25 cellular contexts compared by ENCODE assay signal in genomic region chr14:88882236-88882635, GRCh38.
"Had no signal": no experiment of that assay in that cellular context is flagged by ENCODE, and none has a peak within 500 bp of the region (broad histone marks: within the 10 kb centered on the region; RNA-seq: fewer than 3 reads in every experiment).

No MANE protein-coding gene starts in this region.

- H3K4me3 ChIP-seq: dorsolateral prefrontal cortex, lower lobe of right lung, stomach, testis, tibial artery, upper lobe of right lung, vagina had no signal

- H3K4me3 Mint-ChIP-seq: nephron progenitor cell; stimulated activated effector memory CD8-positive, alpha-beta T cell treated with anti-CD3 and anti-CD28 coated beads, Interleukin-12 subunit alpha, Interleukin-12 subunit beta, amount 100 ng/mL, for 72 hours had no signal

- H3K27me3 ChIP-seq: dorsolateral prefrontal cortex, stomach, testis, tibial artery, upper lobe of right lung, vagina had no signal

- H3K4me1 ChIP-seq: lower lobe of right lung, stomach, testis, tibial artery, upper lobe of right lung, vagina had no signal

- DNase-seq: cerebellar nuclear complex; dorsolateral prefrontal cortex; effector CD4-positive, alpha-beta T cell; hypothalamus; kidney glomerular epithelial cell; left ventricle myocardium superior; lower lobe of right lung; naive thymus-derived CD8-positive, alpha-beta T cell; nephron progenitor cell; nucleus accumbens; posterior cingulate gyrus; retina; stimulated activated CD4-positive, alpha-beta T cell treated with anti-CD3 and anti-CD28 coated beads, Interleukin-2, amount 100 ng/mL, for 24 hours; stimulated activated CD4-positive, alpha-beta T cell treated with anti-CD3 and anti-CD28 coated beads, Interleukin-4, amount 100 ng/mL, for 24 hours; stimulated activated naive CD4-positive, alpha-beta T cell treated with Interleukin-2 at 50 U/mL for 16 hours; stomach; testis; tibial artery; upper lobe of right lung had no signal

- H3K4me1 Mint-ChIP-seq: nephron progenitor cell; stimulated activated effector memory CD8-positive, alpha-beta T cell treated with anti-CD3 and anti-CD28 coated beads, Interleukin-12 subunit alpha, Interleukin-12 subunit beta, amount 100 ng/mL, for 72 hours had no signal

- H3K9me3 ChIP-seq: testis, tibial artery, upper lobe of right lung, vagina had no signal

- H3K27ac ChIP-seq: dorsolateral prefrontal cortex, lower lobe of right lung, stomach, testis, tibial artery, upper lobe of right lung, vagina had no signal

- ATAC-seq: left ventricle myocardium superior; lower lobe of right lung; naive thymus-derived CD8-positive, alpha-beta T cell; sciatic nerve; stimulated activated effector memory CD8-positive, alpha-beta T cell treated with anti-CD3 and anti-CD28 coated beads, Interleukin-12 subunit alpha, Interleukin-12 subunit beta, amount 100 ng/mL, for 72 hours; upper lobe of right lung had no signal

- FAIRE-seq: colon, frontal cortex, islet of Langerhans had no signal

- H3K36me3 Mint-ChIP-seq: stimulated activated effector memory CD8-positive, alpha-beta T cell treated with anti-CD3 and anti-CD28 coated beads, Interleukin-12 subunit alpha, Interleukin-12 subunit beta, amount 100 ng/mL, for 72 hours had no signal

- H3K27ac Mint-ChIP-seq: naive thymus-derived CD8-positive, alpha-beta T cell; nephron progenitor cell; stimulated activated effector memory CD8-positive, alpha-beta T cell treated with anti-CD3 and anti-CD28 coated beads, Interleukin-12 subunit alpha, Interleukin-12 subunit beta, amount 100 ng/mL, for 72 hours had no signal
